ENCODE assay signal across 11 cellular contexts in the genomic region with DNA sequence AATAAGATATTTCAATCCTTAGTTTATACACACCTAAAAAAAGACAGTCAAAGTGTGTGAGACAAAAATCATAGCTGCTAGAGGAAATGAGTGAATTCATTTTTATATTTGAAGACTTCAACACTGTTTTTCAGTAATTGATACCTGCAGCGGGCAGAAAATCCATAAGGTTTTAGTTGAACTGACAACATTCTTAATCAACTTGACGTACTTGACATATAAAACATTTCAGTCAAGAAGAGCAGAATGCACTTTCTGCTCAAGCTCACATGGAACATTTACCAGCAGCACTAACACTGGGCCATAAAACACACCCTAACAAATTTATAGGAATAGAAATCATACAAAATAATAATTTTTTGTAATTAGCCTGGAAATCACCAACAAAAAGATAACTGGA.
"Had no signal": no experiment of that assay in that cellular context is flagged by ENCODE, and none has a peak within 500 bp of the region (broad histone marks: within the 10 kb centered on the region; RNA-seq: fewer than 3 reads in every experiment).

No MANE protein-coding gene starts in this region.

- H3K4me1 Mint-ChIP-seq: GM23338, H9 had no signal

- H2AFZ ChIP-seq: GM23248, GM23338 had no signal

- DNase-seq: GM23248, GOT3, H7, H9, HCEC 1CT, HFFc6 had no signal

- H3K4me3 Mint-ChIP-seq: GM23338, H9, HFFc6 had no signal

- H3K4me3 ChIP-seq: GM23248, GM23338, HAP-1 had no signal

- H3K27ac ChIP-seq: GM23248 had no signal

- FAIRE-seq: H1, H54 had no signal

- H3K36me3 ChIP-seq: HAP-1 had no signal

- H3K4me2 ChIP-seq: GM23338 had no signal

- H3K9me3 ChIP-seq: HAP-1 had no signal

- H3K27ac Mint-ChIP-seq: GM23338, H9, HFFc6 had no signal

- ATAC-seq: GM23338, HCT116 had no signal

- H3K9ac ChIP-seq: GM23248 had no signal
